ENCODE assay signal across 8 cellular contexts in genomic region chr15:77910030-77910911, GRCh38.
DNase-seq lines count a peak whose midpoint lies in the region; ATAC-seq and TF ChIP-seq lines count a peak whose summit lies in the region.
"Not testable (repeated sequence)": the region's sequence is repeated elsewhere in the genome, so short reads cannot be mapped to it uniquely, and the experiment has no call there.

No MANE protein-coding gene starts in this region.

- peaks cover 17% of the 10 kb centered on the region for H3K4me1 Mint-ChIP-seq in GM23338
- H3K4me1 Mint-ChIP-seq in T-helper 17 cell; activated naive CD4-positive, alpha-beta T cell treated with anti-CD3 and anti-CD28 coated beads, Interleukin-2, amount 10 ng/mL, durations not matched to agents 7 days and 5 days: not testable (repeated sequence)

- CTCF ChIA-PET in activated naive CD4-positive, alpha-beta T cell treated with anti-CD3 and anti-CD28 coated beads, Interleukin-2, amount 10 ng/mL, durations not matched to agents 7 days and 5 days (lab: Charles Lee) = interaction anchor here (0.6 to 3.9 kb wide), 22 partner anchors 10 to 825 kb away, joined by 3 to 18 read pairs (median 3); no protein-coding TSS in a partner anchor

- DNase-seq in AG08396 (ENCODE audit: low spot score) = peak; percentile 55
- DNase-seq in GM23338 (ENCODE audit: low spot score) = peak; percentile 88
- DNase-seq in NCI-H2081 (lab: John Stamatoyannopoulos, UW) = peak; percentile 64
- DNase-seq in T-helper 17 cell = peak; percentile 50 to 59 (median 55)
- peak; percentile 85 for DNase-seq in activated naive CD4-positive, alpha-beta T cell treated with anti-CD3 and anti-CD28 coated beads, Interleukin-2, amount 10 ng/mL, durations not matched to agents 7 days and 5 days
- DNase-seq in fibroblast of peridontal ligament (ENCODE audit: extremely low read depth) = peak; percentile 45
- peak; percentile 79 for DNase-seq in stimulated activated CD4-positive, alpha-beta T cell treated with anti-CD3 and anti-CD28 coated beads, Interleukin-2, amount 100 ng/mL, for 24 hours

- H3K27me3 ChIP-seq in GM23338 (ENCODE audit: insufficient read depth) = not testable (repeated sequence)

- H2AFZ ChIP-seq in GM23338 = not testable (repeated sequence)

- H3K4me3 ChIP-seq in GM23338 = peak overlapping the region; percentile 46; the same call in 1 of the 2 replicates
- H3K4me3 ChIP-seq in mesodermal cell (ENCODE audit: extremely low read depth, insufficient read depth, low read length, poor library complexity, severe bottlenecking) = peak overlapping the region; percentile 28

- peak overlapping the region; percentile 3; the same call in 1 of the 2 replicates for H3K27ac Mint-ChIP-seq in GM23338
- H3K27ac Mint-ChIP-seq in T-helper 17 cell = not testable (repeated sequence)
- H3K27ac Mint-ChIP-seq in activated naive CD4-positive, alpha-beta T cell treated with anti-CD3 and anti-CD28 coated beads, Interleukin-2, amount 10 ng/mL, durations not matched to agents 7 days and 5 days = peak overlapping the region; percentile 35

- H3K9me3 Mint-ChIP-seq in GM23338; activated naive CD4-positive, alpha-beta T cell treated with anti-CD3 and anti-CD28 coated beads, Interleukin-2, amount 10 ng/mL, durations not matched to agents 7 days and 5 days: not testable (repeated sequence)

- H4K20me1 ChIP-seq in GM23338 (replicated peaks; ENCODE audit: insufficient read depth) = not testable (repeated sequence)

- H3F3A ChIP-seq in GM23338 (replicated peaks; ENCODE audit: low read depth) = not testable (repeated sequence)

- H3K9me2 ChIP-seq in GM23338 (ENCODE audit: insufficient read depth) = not testable (repeated sequence)

- H3K79me2 ChIP-seq in GM23338 (replicated peaks; ENCODE audit: insufficient read depth) = not testable (repeated sequence)

- not testable (repeated sequence) for H3K36me3 ChIP-seq in GM23338 (ENCODE audit: insufficient read depth); mesodermal cell (ENCODE audit: control insufficient read depth, insufficient read depth, low read length)

- peak overlapping the region; percentile 72 for H3K4me3 Mint-ChIP-seq in GM23338
- peak overlapping the region; percentile 81 for H3K4me3 Mint-ChIP-seq in T-helper 17 cell
- peak overlapping the region; percentile 69 for H3K4me3 Mint-ChIP-seq in activated naive CD4-positive, alpha-beta T cell treated with anti-CD3 and anti-CD28 coated beads, Interleukin-2, amount 10 ng/mL, durations not matched to agents 7 days and 5 days

- WGBS in mesodermal cell (ENCODE audit: insufficient coverage in 2 of 2), 2 experiments = 11 to 25% methylated on average over 4 to 9 of the region's 12 CpGs

- not testable (repeated sequence) for H3K27ac ChIP-seq in GM23338 (ENCODE audit: low read depth); mesodermal cell (ENCODE audit: low read depth, low read length, severe bottlenecking)

- H3K4me1 ChIP-seq in GM23338 (ENCODE audit: insufficient read depth); mesodermal cell (ENCODE audit: control insufficient read depth, insufficient read depth, low read length, poor library complexity, severe bottlenecking): not testable (repeated sequence)

- H3K4me2 ChIP-seq in GM23338 = peak overlapping the region; percentile 69

- not testable (repeated sequence) for H3K36me3 Mint-ChIP-seq in GM23338 (ENCODE audit: low read depth); T-helper 17 cell (ENCODE audit: low read depth); activated naive CD4-positive, alpha-beta T cell treated with anti-CD3 and anti-CD28 coated beads, Interleukin-2, amount 10 ng/mL, durations not matched to agents 7 days and 5 days

- TF ChIP-seq CTCF in GM23338 (conservative IDR thresholded peaks at IDR 0.05; ENCODE audit: low read depth in 2 of 2) = peak; percentile 62 to 66

- H3K9me3 ChIP-seq in T-helper 17 cell (ENCODE audit: control insufficient read depth, low read length, poor library complexity, severe bottlenecking); mesodermal cell (ENCODE audit: control insufficient read depth, low read length): not testable (repeated sequence)

- not testable (repeated sequence) for H3K27me3 Mint-ChIP-seq in GM23338 (ENCODE audit: insufficient read depth, low read depth, poor library complexity)
- H3K27me3 Mint-ChIP-seq in T-helper 17 cell = peaks cover 17% of the 10 kb centered on the region
- peaks cover 40% of the 10 kb centered on the region for H3K27me3 Mint-ChIP-seq in activated naive CD4-positive, alpha-beta T cell treated with anti-CD3 and anti-CD28 coated beads, Interleukin-2, amount 10 ng/mL, durations not matched to agents 7 days and 5 days

- peak; percentile 63 for ATAC-seq in GM23338
- peak; percentile 80 for ATAC-seq in T-helper 17 cell
